In genomic region chr20:43942213-43942590, GRCh38 we compare ENCODE assay signal across 1 cellular context.
TF ChIP-seq lines count a peak whose summit lies in the region.

No MANE protein-coding gene starts in this region.

TF ChIP-seq in endothelial cell of umbilical vein, 7 proteins besides CTCF, POLR2A, EP300 and RAD21 (continued from another document):
- TF ChIP-seq GATA2 (IDR thresholded peaks at IDR 0.05; ENCODE audit: insufficient read depth, insufficient read length, low read depth, low read length) (no peak), MYC (IDR thresholded peaks at IDR 0.05; ENCODE audit: low read depth, low read length) (no peak), EZH2 (IDR thresholded peaks at IDR 0.05; ENCODE audit: borderline replicate concordance, low read depth, low read length, severe bottlenecking) (no peak), POLR2AphosphoS5 (IDR thresholded peaks at IDR 0.05; ENCODE audit: insufficient read depth, low read depth, low read length) (no peak), MAX (IDR thresholded peaks at IDR 0.05; ENCODE audit: insufficient read depth, insufficient read length) (no peak)
